Comparison of ENCODE assay signal across 8 cellular contexts in genomic region chr10:13348216-13349017, GRCh38. TPM values are rescaled to one million over a fixed set of nuclear protein-coding genes. Genes with fewer than 3 reads are reported as not detected.
DNase-seq lines count a peak whose midpoint lies in the region; ATAC-seq and TF ChIP-seq lines count a peak whose summit lies in the region.

Gene SEPHS1, minus strand, starts transcription at chr10:13348293. Its CDS starts 3,343 bp downstream, at chr10:13344950.

- peak within 1 kb of the TSS; percentile 98 for H3K14ac ChIP-seq in trophoblast cell (ENCODE audit: low read length)

- H3K23ac ChIP-seq in trophoblast cell (ENCODE audit: low read length): no peak within 1 kb of the TSS

- H4K12ac ChIP-seq in trophoblast cell (ENCODE audit: low read depth, low read length): peak within 1 kb of the TSS; percentile 95

- DNase-seq in ELF-1 (ENCODE audit: low read depth, low spot score) (peak; percentile 75), LHCN-M2 (ENCODE audit: low read depth) (peak; percentile 84), SW 1271 (lab: John Stamatoyannopoulos, UW) (peak; percentile 23 to 62), cardiac muscle cell (ENCODE audit: low read depth in 1 of 2, low spot score in 1 of 2) (peak; percentile 85 to 86), trophoblast cell (peak; percentile 29 to 53), transverse colon (peak; percentile 78)
- peak; percentile 79 for DNase-seq in activated naive CD8-positive, alpha-beta T cell treated with anti-CD3 and anti-CD28 coated beads, Interleukin-2, amount 50 U/mL, for 16 hours (ENCODE audit: low read depth, low spot score)

- H3K9ac ChIP-seq in trophoblast cell (ENCODE audit: low read length): peak within 1 kb of the TSS; percentile 98

- peak; percentile 48 for ATAC-seq in GM21737 (IDR thresholded peaks at IDR 0.05; ENCODE audit: unreplicated experiment)

- in situ Hi-C loops in transverse colon (cut with MboI; ENCODE audit: low pct_ligation_motif_present in 1 of 4, low pct_unique_long_range_greater_than_20kb in 1 of 4, low sequenced_read_pairs in 3 of 4): no loop called here

- H3K4me2 ChIP-seq in trophoblast cell (ENCODE audit: low read length): peak within 1 kb of the TSS; percentile 85

- H2AK5ac ChIP-seq in trophoblast cell (ENCODE audit: low read length): no peak within 1 kb of the TSS

- intact Hi-C loops in transverse colon (cut with DNase I; ENCODE audit: low total_unique reads): no loop called here

- peak within 1 kb of the TSS; percentile 75 for H2AFZ ChIP-seq in trophoblast cell (ENCODE audit: insufficient read depth, low read length, poor library complexity)

- peak; percentile 52 for TF ChIP-seq POLR2A in transverse colon (IDR thresholded peaks at IDR 0.05)

- H3K18ac ChIP-seq in trophoblast cell (ENCODE audit: low read length): peak within 1 kb of the TSS; percentile 83

- peaks cover 24% of the 10 kb centered on the region for H3K27me3 ChIP-seq in cardiac muscle cell
- H3K27me3 ChIP-seq in trophoblast cell (ENCODE audit: insufficient read depth, low read length): peaks cover 20% of the 10 kb centered on the region
- H3K27me3 ChIP-seq in transverse colon: no peaks in the 10 kb centered on the region

- no peak for TF ChIP-seq EP300 in transverse colon (IDR thresholded peaks at IDR 0.05; ENCODE audit: low read depth)

- peaks cover 15% of the 10 kb centered on the region for H3K79me2 ChIP-seq in trophoblast cell (ENCODE audit: control insufficient read depth, insufficient read depth, low read length, poor library complexity)

- peak within 1 kb of the TSS; percentile 93 for H2BK5ac ChIP-seq in trophoblast cell (ENCODE audit: low read depth, low read length, poor library complexity)

- H4K8ac ChIP-seq in trophoblast cell (ENCODE audit: low read depth, low read length): peak within 1 kb of the TSS; percentile 91

- H3K4me1 ChIP-seq in cardiac muscle cell (ENCODE audit: low read depth) (peaks cover 12% of the 10 kb centered on the region), trophoblast cell (ENCODE audit: control insufficient read depth in 1 of 2, insufficient read depth in 2 of 2, low read length in 2 of 2) (peaks cover 7 to 11% of the 10 kb centered on the region in 2 experiments), transverse colon (peaks cover 7 to 37% (median 24%) of the 10 kb centered on the region in 4 donors)

- H2BK12ac ChIP-seq in trophoblast cell (ENCODE audit: low read length): no peak within 1 kb of the TSS

- H3K9me3 ChIP-seq in cardiac muscle cell (ENCODE audit: low read depth) (no peaks in the 10 kb centered on the region), trophoblast cell (ENCODE audit: insufficient read depth, low read depth, low read length) (peaks cover 2% of the 10 kb centered on the region), transverse colon (no peaks in the 10 kb centered on the region)

- H3K4me3 ChIP-seq in cardiac muscle cell (peak within 1 kb of the TSS; percentile 98), trophoblast cell (ENCODE audit: low read depth, low read length) (peak within 1 kb of the TSS; percentile 91), transverse colon (peak within 1 kb of the TSS; percentile 62 to 97 (median 85))

- H4K91ac ChIP-seq in trophoblast cell (ENCODE audit: low read depth, low read length): peak within 1 kb of the TSS; percentile 90

- no CpG with 5 or more reads among the region's 65 CpGs for WGBS in trophoblast cell (ENCODE audit: extremely low coverage, insufficient coverage, insufficient read length)
- WGBS in transverse colon (ENCODE audit: low coverage in 1 of 2), 2 donors: 0 to 1% methylated on average over 1 to 45 of the region's 65 CpGs

- H3K27ac ChIP-seq in cardiac muscle cell (peak within 1 kb of the TSS; percentile 95), trophoblast cell (ENCODE audit: low read depth, low read length) (peak within 1 kb of the TSS; percentile 89), transverse colon (peak within 1 kb of the TSS; percentile 95 to 99 (median 99))

- TF ChIP-seq CTCF in cardiac muscle cell (IDR thresholded peaks at IDR 0.05; ENCODE audit: low read depth, low read length): no peak
- TF ChIP-seq CTCF in transverse colon (IDR thresholded peaks at IDR 0.05): peak in 1 of 5 experiments; percentile 17

- peaks cover 12% of the 10 kb centered on the region for H3K79me1 ChIP-seq in trophoblast cell (ENCODE audit: low read length)

- no peaks in the 10 kb centered on the region for H3K36me3 ChIP-seq in cardiac muscle cell
- H3K36me3 ChIP-seq in trophoblast cell (ENCODE audit: control insufficient read depth in 1 of 2, insufficient read depth in 2 of 2, low read length in 2 of 2): peaks cover 0 to 3% of the 10 kb centered on the region in 2 experiments
- H3K36me3 ChIP-seq in transverse colon: no peaks in the 10 kb centered on the region

- peak within 1 kb of the TSS; percentile 75 for H2BK120ac ChIP-seq in trophoblast cell (ENCODE audit: insufficient read depth, low read length, poor library complexity)

- peak within 1 kb of the TSS; percentile 93 for H3K4ac ChIP-seq in trophoblast cell (ENCODE audit: low read depth, low read length)

RNA-seq across cellular contexts. Expression of gene SEPHS1, which starts in this region (rescaled TPM):
- total RNA-seq in LHCN-M2 (2014; rRNA removed): 53.5 and 60.7 TPM in 2 replicates
- 50.1 TPM for polyA plus RNA-seq in LHCN-M2 (2012)
- total RNA-seq in cardiac muscle cell: 69.5 and 84.6 TPM in 2 replicates
- polyA plus RNA-seq in cardiac muscle cell: 99.7 and 105 TPM in 2 replicates
- 44.4 and 44.6 TPM in 2 replicates for polyA plus RNA-seq in trophoblast cell (2013)
- total RNA-seq in transverse colon: 10 to 100 TPM; 14.6 to 44.6 (median 28.5) TPM

Comparison
In these comparisons a context has a peak if more than half of its experiments do, and no peak if none do; other contexts are left out.
1. Peak in every context shown above with its lines: DNase-seq, ATAC-seq, H3K4me3 ChIP-seq and H3K27ac ChIP-seq.